1 cellular context compared by ENCODE assay signal in genomic region chr19:29671393-29672076, GRCh38.
TF ChIP-seq lines count a peak whose summit lies in the region.

No MANE protein-coding gene starts in this region.

TF ChIP-seq in GM23338, 12 proteins besides CTCF, POLR2A, EP300 and RAD21 (continued from another document):
- no peak for TF ChIP-seq REST (IDR thresholded peaks at IDR 0.05; ENCODE audit: unreplicated experiment)
- no peak for TF ChIP-seq EZH2 (IDR thresholded peaks at IDR 0.05; ENCODE audit: low read depth, unreplicated experiment)
- no peak for TF ChIP-seq POLR2AphosphoS5 (IDR thresholded peaks at IDR 0.05; ENCODE audit: low read depth)
- TF ChIP-seq ZNF114 (CRISPR knock-in tag; IDR thresholded peaks at IDR 0.05) = no peak
- TF ChIP-seq EZH2phosphoT487 (IDR thresholded peaks at IDR 0.05; ENCODE audit: unreplicated experiment) = no peak
- TF ChIP-seq ETS1 (IDR thresholded peaks at IDR 0.05) = no peak
- no peak for TF ChIP-seq CREB1 (CRISPR knock-in tag; IDR thresholded peaks at IDR 0.05; ENCODE audit: low read depth)
